Comparison of ENCODE assay signal across 8 cellular contexts in the genomic region with DNA sequence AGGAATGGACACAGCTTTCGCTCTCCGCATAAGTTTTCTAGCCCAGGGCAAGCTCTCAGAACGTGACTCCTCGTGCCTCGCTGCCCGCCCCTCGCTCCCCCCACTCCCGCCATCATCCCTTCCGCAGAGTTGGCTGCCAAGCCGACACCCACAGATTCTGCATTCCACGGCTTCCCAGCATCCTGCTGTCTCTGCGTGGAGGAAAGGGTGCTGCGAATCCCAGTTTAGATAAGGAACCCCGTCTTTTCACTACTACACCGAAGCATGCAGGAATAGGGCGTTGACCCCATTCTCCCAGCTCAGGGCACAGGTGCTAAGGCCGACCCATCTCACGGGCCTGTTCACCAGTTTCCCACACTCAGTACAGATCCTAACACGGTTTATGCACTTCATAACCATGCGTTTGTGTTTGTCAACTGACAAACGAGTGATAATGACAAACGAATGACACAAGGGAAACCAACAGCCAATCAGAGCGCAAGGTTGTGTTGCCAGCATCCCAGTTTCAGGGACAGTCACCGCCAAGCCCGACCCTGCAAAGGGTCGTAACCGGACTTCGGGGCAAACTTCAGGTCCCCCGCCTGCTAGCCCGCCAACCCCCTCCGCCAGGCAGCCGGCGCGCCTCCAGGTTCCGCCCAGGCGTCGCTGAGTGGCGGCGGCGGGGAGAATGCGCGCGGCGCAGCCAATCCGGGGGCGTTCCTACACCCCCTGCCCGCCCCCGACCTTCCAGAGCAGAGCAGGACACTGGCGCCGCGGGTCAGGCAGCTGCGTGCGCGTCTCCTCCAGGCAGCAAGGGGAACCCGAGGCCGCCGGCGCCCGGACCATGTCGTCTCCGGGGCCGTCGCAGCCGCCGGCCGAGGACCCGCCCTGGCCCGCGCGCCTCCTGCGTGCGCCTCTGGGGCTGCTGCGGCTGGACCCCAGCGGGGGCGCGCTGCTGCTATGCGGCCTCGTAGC.
DNase-seq lines count a peak whose midpoint lies in the region; ATAC-seq and TF ChIP-seq lines count a peak whose summit lies in the region.

Gene CYP2U1 (plus strand): TSS at position 729 of the 954 bp plus-strand sequence. CDS start 95 bp downstream, at position 824.

- TF ChIP-seq CTCF in 22Rv1 (IDR thresholded peaks at IDR 0.05) = peak; percentile 34

- peaks cover 27% of the 10 kb centered on the region for H3K4me1 Mint-ChIP-seq in central memory CD8-positive, alpha-beta T cell

- H3K4me3 Mint-ChIP-seq in central memory CD8-positive, alpha-beta T cell = peak within 1 kb of the TSS; percentile 78

- DNase-seq in NCI-H2196 treated with DMSO at 0.1 percent for 48 hours (lab: John Stamatoyannopoulos, UW; ENCODE audit: unreplicated experiment) = peak; percentile 12
- peak; percentile 65 for DNase-seq in central memory CD8-positive, alpha-beta T cell (ENCODE audit: low spot score in 2 of 2)
- DNase-seq in kidney glomerular epithelial cell (lab: John Stamatoyannopoulos, UW) = peak; percentile 69
- DNase-seq in stimulated activated CD4-positive, alpha-beta T cell treated with anti-CD3 and anti-CD28 coated beads, Interleukin-15, amount 100 ng/mL, for 48 hours (ENCODE audit: low read depth in 2 of 2) = peak; percentile 35 to 63

- peaks cover 6% of the 10 kb centered on the region for H3K36me3 Mint-ChIP-seq in central memory CD8-positive, alpha-beta T cell (ENCODE audit: insufficient read depth)

- peak within 1 kb of the TSS; percentile 49 for H3K27ac Mint-ChIP-seq in central memory CD8-positive, alpha-beta T cell (ENCODE audit: low read depth)

- ATAC-seq in GM18508 (IDR thresholded peaks at IDR 0.05; ENCODE audit: insufficient read depth, unreplicated experiment) (peak; percentile 79), HG02973 (IDR thresholded peaks at IDR 0.05; ENCODE audit: unreplicated experiment) (peak; percentile 92)
- ATAC-seq in activated CD4-positive, CD25-positive, alpha-beta regulatory T cell treated with anti-CD3 and anti-CD28 coated beads, Interleukin-2, amount 50 U/mL, for 24 hours = peak; percentile 90 to 95
- ATAC-seq in central memory CD8-positive, alpha-beta T cell (replicated peaks; ENCODE audit: extremely low read depth, poor library complexity, severe bottlenecking) = peak; percentile 94

- H3K27ac ChIP-seq in 22Rv1 = peak within 1 kb of the TSS; percentile 35

- no peaks in the 10 kb centered on the region for H3K27me3 Mint-ChIP-seq in central memory CD8-positive, alpha-beta T cell

- H3K9me3 Mint-ChIP-seq in central memory CD8-positive, alpha-beta T cell = no peaks in the 10 kb centered on the region

Comparison
In these comparisons a context has a peak if more than half of its experiments do, and no peak if none do; other contexts are left out.
1. Peak in every context shown above with its lines: DNase-seq, ATAC-seq and H3K27ac ChIP-seq.
2. DNase-seq: peak in every context shown above with its lines; median percentile 69 in kidney glomerular epithelial cell; 65 in central memory CD8-positive, alpha-beta T cell; 49 in stimulated activated CD4-positive, alpha-beta T cell treated with anti-CD3 and anti-CD28 coated beads, Interleukin-15, amount 100 ng/mL, for 48 hours; 12 in NCI-H2196 treated with DMSO at 0.1 percent for 48 hours.